ENCODE assay signal across 9 cellular contexts in the genomic region with DNA sequence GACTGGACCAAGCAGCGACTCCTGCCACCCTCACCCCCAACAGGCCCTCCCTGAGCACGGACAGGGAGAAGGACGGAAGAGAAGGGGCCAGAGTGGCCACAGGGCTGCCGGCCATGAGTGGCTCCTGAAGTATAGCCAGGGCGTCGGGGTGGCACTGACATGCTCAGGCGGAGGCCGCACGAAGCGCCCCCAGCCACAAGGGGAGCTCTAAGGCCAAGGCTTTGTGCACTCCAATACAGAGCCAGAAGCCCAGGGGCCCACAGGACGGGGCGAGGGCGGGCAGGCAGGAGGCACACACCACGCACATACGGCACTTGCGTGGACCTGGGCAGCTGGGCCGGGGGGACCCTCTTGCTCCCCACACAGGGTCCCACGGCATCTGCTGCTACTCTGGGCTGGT. TPM values are rescaled to one million over a fixed set of nuclear protein-coding genes. Genes with fewer than 3 reads are reported as not detected.
A peak's percentile ranks its signal among the peaks of the same experiment; 100 is the strongest.
DNase-seq lines count a peak whose midpoint lies in the region; ATAC-seq and TF ChIP-seq lines count a peak whose summit lies in the region.
"Had no signal": no experiment of that assay in that cellular context is flagged by ENCODE, and none has a peak within 500 bp of the region (broad histone marks: within the 10 kb centered on the region; RNA-seq: fewer than 3 reads in every experiment).

No MANE protein-coding gene starts in this region.

- no peak for ATAC-seq in HG02884 (IDR thresholded peaks at IDR 0.05; ENCODE audit: unreplicated experiment)
- ATAC-seq in GM19397 (IDR thresholded peaks at IDR 0.05; ENCODE audit: unreplicated experiment): no peak
- no peak for ATAC-seq in HG03095 (IDR thresholded peaks at IDR 0.05; ENCODE audit: unreplicated experiment)

- H3K4me3 ChIP-seq in epithelial cell of proximal tubule (ENCODE audit: low read depth, low read length): no peak overlapping the region

- peak; percentile 63 for DNase-seq in activated CD4-positive, alpha-beta T cell treated with anti-CD3 and anti-CD28 coated beads for 48 hours
- DNase-seq in activated CD4-positive, alpha-beta T cell treated with anti-CD3 and anti-CD28 coated beads for 1 hour: no peak
- DNase-seq in OCI-M1 (lab: John Stamatoyannopoulos, UW): peak; percentile 3
- no peak for DNase-seq in epithelial cell of proximal tubule (ENCODE audit: low read depth)
- DNase-seq in stimulated activated CD4-positive, alpha-beta T cell treated with anti-CD3 and anti-CD28 coated beads, Interleukin-4, amount 100 ng/mL, for 1 hour: peak; percentile 55
- DNase-seq: SIG-M5 had no signal

- TF ChIP-seq CTCF in epithelial cell of proximal tubule (conservative IDR thresholded peaks at IDR 0.05; ENCODE audit: low read depth, low read length): peak; percentile 43

RNA-seq across cellular contexts. Expression of a gene that starts 52.0 kb away (rescaled TPM):
- total RNA-seq in epithelial cell of proximal tubule: 1.3 and 1.9 TPM in 2 replicates

Comparison
In these comparisons a context has a peak if more than half of its experiments do, and no peak if none do; other contexts are left out.
1. DNase-seq: peak in activated CD4-positive, alpha-beta T cell treated with anti-CD3 and anti-CD28 coated beads for 48 hours (single experiment), OCI-M1 (single experiment) and stimulated activated CD4-positive, alpha-beta T cell treated with anti-CD3 and anti-CD28 coated beads, Interleukin-4, amount 100 ng/mL, for 1 hour (single experiment); none in activated CD4-positive, alpha-beta T cell treated with anti-CD3 and anti-CD28 coated beads for 1 hour (single experiment) and epithelial cell of proximal tubule (single experiment).